ENCODE assay signal across 8 cellular contexts in the genomic region with DNA sequence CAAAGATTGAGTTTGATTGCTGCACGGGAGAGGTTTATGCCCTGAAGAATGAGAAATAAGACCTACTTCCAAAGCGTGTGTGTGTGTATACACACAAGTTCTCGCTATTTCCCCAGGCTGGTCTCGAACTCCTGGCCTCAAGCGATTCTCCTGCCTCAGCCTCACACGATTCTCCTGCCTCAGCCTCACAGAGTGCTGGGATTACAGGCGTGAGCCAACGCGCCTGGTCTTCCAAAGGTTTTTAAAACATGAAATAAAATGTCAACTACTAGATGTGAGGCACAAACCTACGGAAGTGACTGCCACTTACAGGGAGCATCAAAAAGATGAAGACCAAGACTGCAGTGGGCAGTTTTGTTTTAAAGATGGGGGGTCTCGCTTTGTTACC. TPM values are rescaled to one million over a fixed set of nuclear protein-coding genes. Genes with fewer than 3 reads are reported as not detected.
DNase-seq lines count a peak whose midpoint lies in the region; ATAC-seq, FAIRE-seq and TF ChIP-seq lines count a peak whose summit lies in the region.

No MANE protein-coding gene starts in this region.

- H3K27ac Mint-ChIP-seq in activated naive CD4-positive, alpha-beta T cell treated with anti-CD3 and anti-CD28 coated beads, Interleukin-2, amount 50 U/mL, for 24 hours: no peak overlapping the region
- peak overlapping the region; percentile 99 for H3K27ac Mint-ChIP-seq in activated T-helper 2 cell treated with anti-CD3 and anti-CD28 coated beads, Interferon-gamma antibody, Interleukin-2, Interleukin-4, amounts not matched to agents 10 μg/mL and 5 μg/mL and 100 μg/mL, durations not matched to agents 14 hours and 24 hours and 36 hours

- TF ChIP-seq CTCF in kidney epithelial cell (IDR thresholded peaks at IDR 0.05; ENCODE audit: insufficient read depth, low read length, poor library complexity, severe bottlenecking) (no peak), thoracic aorta (IDR thresholded peaks at IDR 0.05) (no peak), GM13977 (IDR thresholded peaks at IDR 0.05; ENCODE audit: extremely low read depth, insufficient read depth, missing control alignments) (no peak), D721Med (IDR thresholded peaks at IDR 0.05; ENCODE audit: insufficient read depth, missing control alignments) (no peak)

- H3K4me3 ChIP-seq in kidney epithelial cell (ENCODE audit: low read depth, low read length) (peak overlapping the region; percentile 12), thoracic aorta (peak overlapping the region; percentile 75)

- H3K4me3 Mint-ChIP-seq in activated naive CD4-positive, alpha-beta T cell treated with anti-CD3 and anti-CD28 coated beads, Interleukin-2, amount 50 U/mL, for 24 hours: peak overlapping the region; percentile 98
- peak overlapping the region; percentile 92 for H3K4me3 Mint-ChIP-seq in activated T-helper 2 cell treated with anti-CD3 and anti-CD28 coated beads, Interferon-gamma antibody, Interleukin-2, Interleukin-4, amounts not matched to agents 10 μg/mL and 5 μg/mL and 100 μg/mL, durations not matched to agents 14 hours and 24 hours and 36 hours (ENCODE audit: low read depth)

- FAIRE-seq in D721Med (lab: Jason Lieb, UNC): no peak

- H3K36me3 Mint-ChIP-seq in activated naive CD4-positive, alpha-beta T cell treated with anti-CD3 and anti-CD28 coated beads, Interleukin-2, amount 50 U/mL, for 24 hours: peaks cover 11% of the 10 kb centered on the region
- H3K36me3 Mint-ChIP-seq in activated T-helper 2 cell treated with anti-CD3 and anti-CD28 coated beads, Interferon-gamma antibody, Interleukin-2, Interleukin-4, amounts not matched to agents 10 μg/mL and 5 μg/mL and 100 μg/mL, durations not matched to agents 14 hours and 24 hours and 36 hours (ENCODE audit: low read depth): peaks cover 25% of the 10 kb centered on the region

- in situ Hi-C loops in GM13977 (cut with MboI; ENCODE audit: low pct_unique_long_range_greater_than_20kb, low sequenced_read_pairs, unreplicated experiment): no loop called here

- peaks cover 0 to 9% of the 10 kb centered on the region in 2 donors for H3K4me1 ChIP-seq in thoracic aorta (ENCODE audit: control insufficient read depth in 1 of 2, low read depth in 2 of 2)

- H3K4me1 Mint-ChIP-seq in activated naive CD4-positive, alpha-beta T cell treated with anti-CD3 and anti-CD28 coated beads, Interleukin-2, amount 50 U/mL, for 24 hours: peaks cover 43% of the 10 kb centered on the region
- H3K4me1 Mint-ChIP-seq in activated T-helper 2 cell treated with anti-CD3 and anti-CD28 coated beads, Interferon-gamma antibody, Interleukin-2, Interleukin-4, amounts not matched to agents 10 μg/mL and 5 μg/mL and 100 μg/mL, durations not matched to agents 14 hours and 24 hours and 36 hours (ENCODE audit: low read depth): peaks cover 38% of the 10 kb centered on the region

- H3K27me3 ChIP-seq in kidney epithelial cell (ENCODE audit: control insufficient read depth, insufficient read depth, low read length): no peaks in the 10 kb centered on the region
- no peaks in the 10 kb centered on the region for H3K27me3 ChIP-seq in thoracic aorta (replicated peaks; ENCODE audit: insufficient read depth)

- DNase-seq in activated naive CD4-positive, alpha-beta T cell treated with anti-CD3 and anti-CD28 coated beads, Interleukin-2, amount 50 U/mL, for 16 hours: no peak
- no peak for DNase-seq in activated T-helper 2 cell treated with anti-CD3 and anti-CD28 coated beads, Interferon-gamma antibody, Interleukin-2, Interleukin-4, amounts not matched to agents 10 μg/mL and 5 μg/mL and 100 μg/mL, durations not matched to agents 14 hours and 24 hours and 36 hours (ENCODE audit: low spot score)
- DNase-seq in kidney epithelial cell (ENCODE audit: low read depth) (no peak), thoracic aorta (ENCODE audit: low spot score) (no peak), GM13977 (ENCODE audit: low spot score) (no peak), D721Med (ENCODE audit: insufficient read length, low spot score) (no peak)
- DNase-seq in effector CD4-positive, alpha-beta T cell: no peak

- no peaks in the 10 kb centered on the region for H3K36me3 ChIP-seq in kidney epithelial cell (ENCODE audit: control insufficient read depth, insufficient read depth, low read length)
- no peaks in the 10 kb centered on the region for H3K36me3 ChIP-seq in thoracic aorta

- H3K9me3 ChIP-seq in thoracic aorta: no peaks in the 10 kb centered on the region

- H3K9me3 Mint-ChIP-seq in activated naive CD4-positive, alpha-beta T cell treated with anti-CD3 and anti-CD28 coated beads, Interleukin-2, amount 50 U/mL, for 24 hours: no peaks in the 10 kb centered on the region
- H3K9me3 Mint-ChIP-seq in activated T-helper 2 cell treated with anti-CD3 and anti-CD28 coated beads, Interferon-gamma antibody, Interleukin-2, Interleukin-4, amounts not matched to agents 10 μg/mL and 5 μg/mL and 100 μg/mL, durations not matched to agents 14 hours and 24 hours and 36 hours: no peaks in the 10 kb centered on the region

- peak overlapping the region in 1 of 2 donors; percentile 7 for H3K27ac ChIP-seq in thoracic aorta

- intact Hi-C loops in activated T-helper 2 cell treated with anti-CD3 and anti-CD28 coated beads, Interferon-gamma antibody, Interleukin-2, Interleukin-4, amounts not matched to agents 10 μg/mL and 5 μg/mL and 100 μg/mL, durations not matched to agents 14 hours and 24 hours and 36 hours (cut with micrococcal nuclease): loop anchor here (1.0 to 10.0 kb wide), 10 partner anchors 38 to 1798 kb away; a partner anchor contains a TSS

- H3K27me3 Mint-ChIP-seq in activated naive CD4-positive, alpha-beta T cell treated with anti-CD3 and anti-CD28 coated beads, Interleukin-2, amount 50 U/mL, for 24 hours: peaks cover 1% of the 10 kb centered on the region
- no peaks in the 10 kb centered on the region for H3K27me3 Mint-ChIP-seq in activated T-helper 2 cell treated with anti-CD3 and anti-CD28 coated beads, Interferon-gamma antibody, Interleukin-2, Interleukin-4, amounts not matched to agents 10 μg/mL and 5 μg/mL and 100 μg/mL, durations not matched to agents 14 hours and 24 hours and 36 hours (ENCODE audit: low read depth)

- ATAC-seq in thoracic aorta (ENCODE audit: insufficient number of reproducible peaks, low FRiP score, low read depth): no peak

RNA-seq across cellular contexts. Expression of a gene that starts 0.6 kb away (rescaled TPM):
- total RNA-seq in activated T-helper 2 cell treated with anti-CD3 and anti-CD28 coated beads, Interferon-gamma antibody, Interleukin-2, Interleukin-4, amounts not matched to agents 10 μg/mL and 5 μg/mL and 100 μg/mL, durations not matched to agents 14 hours and 24 hours and 36 hours: 34.0 and 39.0 TPM in 2 replicates
- total RNA-seq in kidney epithelial cell (32.6 and 45.8 TPM in 2 replicates), thoracic aorta (10 to 100 TPM; 46.8 to 73.6 TPM)

RNA-seq across cellular contexts. Expression of a gene that starts 57.5 kb away (rescaled TPM):
- 93.1 and 93.9 TPM in 2 replicates for total RNA-seq in activated T-helper 2 cell treated with anti-CD3 and anti-CD28 coated beads, Interferon-gamma antibody, Interleukin-2, Interleukin-4, amounts not matched to agents 10 μg/mL and 5 μg/mL and 100 μg/mL, durations not matched to agents 14 hours and 24 hours and 36 hours
- total RNA-seq in kidney epithelial cell: 23.1 and 25.5 TPM in 2 replicates
- total RNA-seq in thoracic aorta: 10 to 100 TPM; 13.8 to 14.9 TPM

RNA-seq across cellular contexts. Expression of a gene that starts 57.6 kb away (rescaled TPM):
- 27.0 and 27.4 TPM in 2 replicates for total RNA-seq in activated T-helper 2 cell treated with anti-CD3 and anti-CD28 coated beads, Interferon-gamma antibody, Interleukin-2, Interleukin-4, amounts not matched to agents 10 μg/mL and 5 μg/mL and 100 μg/mL, durations not matched to agents 14 hours and 24 hours and 36 hours
- total RNA-seq in kidney epithelial cell (5.6 and 5.9 TPM in 2 replicates), thoracic aorta (1 to 10 TPM in 1 of 2 donors, under 1 TPM in 1; 0.27 to 2.6 TPM)
